In the genomic region with DNA sequence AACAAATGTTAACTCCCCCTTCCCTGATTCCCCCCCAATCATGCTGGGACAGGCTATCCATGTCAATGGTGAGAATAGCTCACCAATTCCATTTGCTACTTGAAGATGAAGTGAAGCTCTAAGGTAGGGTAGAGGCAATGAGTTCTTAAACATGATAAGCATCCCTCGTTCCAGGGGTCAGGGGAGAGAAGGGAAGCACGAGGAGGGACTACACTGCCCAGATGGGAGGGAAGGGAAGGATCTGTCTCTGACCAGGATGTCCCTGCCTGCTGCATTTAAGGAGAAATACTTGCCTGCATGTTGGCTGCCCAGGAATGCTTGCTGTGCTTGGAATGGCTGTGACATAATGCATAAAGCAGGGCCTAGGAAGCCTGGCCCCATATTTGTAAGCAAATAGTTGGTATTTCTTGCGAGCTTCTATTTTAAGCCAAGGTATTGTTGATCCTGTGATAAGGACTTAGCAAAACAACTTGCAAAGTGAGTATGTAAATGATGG, we compare ENCODE assay signal across 12 cellular contexts.
DNase-seq lines count a peak whose midpoint lies in the region; ATAC-seq and TF ChIP-seq lines count a peak whose summit lies in the region.
"Had no signal": no experiment of that assay in that cellular context is flagged by ENCODE, and none has a peak within 500 bp of the region (broad histone marks: within the 10 kb centered on the region; RNA-seq: fewer than 3 reads in every experiment).

No MANE protein-coding gene starts in this region.

- H3K27me3 ChIP-seq in iPS-20b (ENCODE audit: insufficient read depth, low read length): no peaks in the 10 kb centered on the region
- no peaks in the 10 kb centered on the region for H3K27me3 ChIP-seq in thyroid gland
- H3K27me3 ChIP-seq: testis had no signal

- no peaks in the 10 kb centered on the region for H3K27me3 Mint-ChIP-seq in activated CD4-positive, alpha-beta T cell treated with anti-CD3 and anti-CD28 coated beads, Interleukin-2, amount 10 ng/mL, durations not matched to agents 7 days and 5 days
- no peaks in the 10 kb centered on the region for H3K27me3 Mint-ChIP-seq in T-helper 2 cell treated with Interferon-gamma antibody and Interleukin-4, amounts not matched to agents 5 μg/mL and 100 μg/mL, for 36 hours (ENCODE audit: low read depth)
- H3K27me3 Mint-ChIP-seq: progenitor cell of endocrine pancreas had no signal

- peaks cover 38% of the 10 kb centered on the region for H3K36me3 ChIP-seq in iPS-20b (ENCODE audit: insufficient read depth, low read depth, low read length)
- H3K36me3 ChIP-seq in thyroid gland: no peaks in the 10 kb centered on the region

- H3K36me3 Mint-ChIP-seq in activated CD4-positive, alpha-beta T cell treated with anti-CD3 and anti-CD28 coated beads, Interleukin-2, amount 10 ng/mL, durations not matched to agents 7 days and 5 days (ENCODE audit: low read depth): peaks cover 87% of the 10 kb centered on the region
- H3K36me3 Mint-ChIP-seq in T-helper 2 cell treated with Interferon-gamma antibody and Interleukin-4, amounts not matched to agents 5 μg/mL and 100 μg/mL, for 36 hours (ENCODE audit: low read depth): peaks cover 86% of the 10 kb centered on the region

- POLR2A ChIA-PET in activated CD4-positive, alpha-beta T cell treated with anti-CD3 and anti-CD28 coated beads, Interleukin-2, amount 10 ng/mL, durations not matched to agents 7 days and 5 days (lab: Charles Lee): interaction anchor here (1.2 kb wide), 1 partner anchor 97 kb away, joined by 3 read pairs; no protein-coding TSS in a partner anchor

- intact Hi-C loops in thyroid gland (cut with DNase I) (no loop called here), left colon (cut with DNase I, micrococcal nuclease) (no loop called here)

- no peak for ATAC-seq in left colon
- no peak for ATAC-seq in GM18858 (IDR thresholded peaks at IDR 0.05; ENCODE audit: unreplicated experiment)

- peak overlapping the region; percentile 1; the same call in 1 of the 2 replicates for H3K4me3 ChIP-seq in iPS-20b (ENCODE audit: low read length)
- H3K4me3 ChIP-seq in thyroid gland (replicated peaks in 1 of 3): no peak overlapping the region
- H3K4me3 ChIP-seq: left ventricle myocardium inferior, testis had no signal

- no peaks in the 10 kb centered on the region for H3K9me3 ChIP-seq in iPS-20b (ENCODE audit: insufficient read depth, low read depth, low read length)
- H3K9me3 ChIP-seq in thyroid gland: no peaks in the 10 kb centered on the region
- H3K9me3 ChIP-seq: left ventricle myocardium inferior, testis had no signal

- TF ChIP-seq POLR2A in thyroid gland (IDR thresholded peaks at IDR 0.05): no peak

- H3K27ac Mint-ChIP-seq in activated CD4-positive, alpha-beta T cell treated with anti-CD3 and anti-CD28 coated beads, Interleukin-2, amount 10 ng/mL, durations not matched to agents 7 days and 5 days: peak overlapping the region; percentile 82
- H3K27ac Mint-ChIP-seq in T-helper 2 cell treated with Interferon-gamma antibody and Interleukin-4, amounts not matched to agents 5 μg/mL and 100 μg/mL, for 36 hours: peak overlapping the region; percentile 70
- H3K27ac Mint-ChIP-seq: progenitor cell of endocrine pancreas had no signal

- H3K4me1 ChIP-seq in iPS-20b (ENCODE audit: insufficient read depth, low read length): peaks cover 32% of the 10 kb centered on the region
- H3K4me1 ChIP-seq in thyroid gland: peaks cover 13 to 27% of the 10 kb centered on the region in 2 donors
- H3K4me1 ChIP-seq: testis had no signal

- TF ChIP-seq CTCF in thyroid gland (IDR thresholded peaks at IDR 0.05): no peak

- H3K9me3 Mint-ChIP-seq in activated CD4-positive, alpha-beta T cell treated with anti-CD3 and anti-CD28 coated beads, Interleukin-2, amount 10 ng/mL, durations not matched to agents 7 days and 5 days: no peaks in the 10 kb centered on the region
- H3K9me3 Mint-ChIP-seq in T-helper 2 cell treated with Interferon-gamma antibody and Interleukin-4, amounts not matched to agents 5 μg/mL and 100 μg/mL, for 36 hours: peaks cover 4% of the 10 kb centered on the region

- H3K9ac ChIP-seq in iPS-20b (ENCODE audit: low read depth, low read length): peak overlapping the region; percentile 72; the same call in 1 of the 2 replicates

- H3K4me1 Mint-ChIP-seq in activated CD4-positive, alpha-beta T cell treated with anti-CD3 and anti-CD28 coated beads, Interleukin-2, amount 10 ng/mL, durations not matched to agents 7 days and 5 days: peaks cover 52% of the 10 kb centered on the region
- H3K4me1 Mint-ChIP-seq in T-helper 2 cell treated with Interferon-gamma antibody and Interleukin-4, amounts not matched to agents 5 μg/mL and 100 μg/mL, for 36 hours (ENCODE audit: low read depth): peaks cover 50% of the 10 kb centered on the region

- CTCF ChIA-PET in activated CD4-positive, alpha-beta T cell treated with anti-CD3 and anti-CD28 coated beads, Interleukin-2, amount 10 ng/mL, durations not matched to agents 7 days and 5 days (lab: Charles Lee): interaction anchor here (0.6 to 1.7 kb wide), 7 partner anchors 9 to 180 kb away, joined by 3 to 6 read pairs (median 3); no protein-coding TSS in a partner anchor

- WGBS in thyroid gland, 2 donors: 70 to 75% methylated on average over 3 of the region's 3 CpGs

- H3K4me3 Mint-ChIP-seq in activated CD4-positive, alpha-beta T cell treated with anti-CD3 and anti-CD28 coated beads, Interleukin-2, amount 10 ng/mL, durations not matched to agents 7 days and 5 days: no peak overlapping the region
- peak overlapping the region; percentile 74 for H3K4me3 Mint-ChIP-seq in T-helper 2 cell treated with Interferon-gamma antibody and Interleukin-4, amounts not matched to agents 5 μg/mL and 100 μg/mL, for 36 hours

- DNase-seq in activated CD4-positive, alpha-beta T cell treated with anti-CD3 and anti-CD28 coated beads, Interleukin-2, amount 10 ng/mL, durations not matched to agents 7 days and 5 days: no peak
- DNase-seq in activated CD4-positive, alpha-beta T cell treated with anti-CD3 and anti-CD28 coated beads, Interleukin-2, amount 50 U/mL, for 4 hours: no peak
- DNase-seq in T-helper 2 cell treated with Interferon-gamma antibody and Interleukin-4, amounts not matched to agents 5 μg/mL and 100 μg/mL, for 36 hours (ENCODE audit: low spot score): no peak
- peak in 1 of 2 donors; percentile 23 for DNase-seq in thyroid gland
- no peak for DNase-seq in left colon
- DNase-seq in SHP77 (lab: John Stamatoyannopoulos, UW): no peak
- DNase-seq: activated CD8-positive, alpha-beta memory T cell treated with anti-CD3 and anti-CD28 coated beads, Interleukin-2, amount 50 U/mL, for 48 hours; left ventricle myocardium inferior; testis had no signal

- peak overlapping the region; percentile 50 for H3K27ac ChIP-seq in iPS-20b (ENCODE audit: low read length)
- H3K27ac ChIP-seq in thyroid gland: peak overlapping the region; percentile 45 to 76 (median 56)
- H3K27ac ChIP-seq: left ventricle myocardium inferior, testis had no signal
